In genomic region chr16:71722801-71723536, GRCh38 we compare ENCODE assay signal across 8 cellular contexts.
A peak's percentile ranks its signal among the peaks of the same experiment; 100 is the strongest.
DNase-seq lines count a peak whose midpoint lies in the region; ATAC-seq lines count a peak whose summit lies in the region.

No MANE protein-coding gene starts in this region.

- no peaks in the 10 kb centered on the region for H3K36me3 Mint-ChIP-seq in memory B cell

- peak overlapping the region; percentile 76 for H3K27ac ChIP-seq in effector memory CD4-positive, alpha-beta T cell (ENCODE audit: insufficient read depth, low read length, poor library complexity, severe bottlenecking)

- peaks cover 4% of the 10 kb centered on the region for H3K4me1 ChIP-seq in effector memory CD4-positive, alpha-beta T cell (ENCODE audit: control insufficient read depth, insufficient read depth, low read length, poor library complexity, severe bottlenecking)

- peak overlapping the region; percentile 70 for H3K4me3 ChIP-seq in effector memory CD4-positive, alpha-beta T cell (ENCODE audit: insufficient read depth, low read depth, low read length, poor library complexity, severe bottlenecking)

- H3K36me3 ChIP-seq in effector memory CD4-positive, alpha-beta T cell (ENCODE audit: control insufficient read depth, insufficient read depth, low read length), result no peaks in the 10 kb centered on the region

- H3K4me1 Mint-ChIP-seq in memory B cell, result peaks cover 31% of the 10 kb centered on the region

- H3K9me3 ChIP-seq in effector memory CD4-positive, alpha-beta T cell (ENCODE audit: control insufficient read depth, low read length), result no peaks in the 10 kb centered on the region

- peak overlapping the region; percentile 87 for H3K27ac Mint-ChIP-seq in memory B cell

- DNase-seq in AG08395 (ENCODE audit: low spot score) (peak; percentile 82), NCI-H526 treated with DMSO at 0.1 percent for 48 hours (lab: John Stamatoyannopoulos, UW) (peak; percentile 28), memory B cell (ENCODE audit: low spot score in 2 of 2) (peak; percentile 33 to 61)
- DNase-seq in activated CD8-positive, alpha-beta memory T cell treated with anti-CD3 and anti-CD28 coated beads for 24 hours, result peak; percentile 86
- peak; percentile 50 to 60 (median 53) for DNase-seq in effector memory CD4-positive, alpha-beta T cell
- DNase-seq in stimulated activated CD8-positive, alpha-beta memory T cell treated with anti-CD3 and anti-CD28 coated beads, Interleukin-12 subunit alpha, Interleukin-12 subunit beta, amount 100 ng/mL, for 4 hours (ENCODE audit: low read depth), result peak; percentile 41

- peak overlapping the region; percentile 92 for H3K4me3 Mint-ChIP-seq in memory B cell

- no peaks in the 10 kb centered on the region for H3K27me3 ChIP-seq in effector memory CD4-positive, alpha-beta T cell (replicated peaks; ENCODE audit: control insufficient read depth, insufficient read depth, low read length, poor library complexity, severe bottlenecking)

- peak; percentile 32 for ATAC-seq in GM18867 (IDR thresholded peaks at IDR 0.05; ENCODE audit: unreplicated experiment)
- ATAC-seq in HG03095 (IDR thresholded peaks at IDR 0.05; ENCODE audit: unreplicated experiment), result peak; percentile 24
- peak; percentile 14 for ATAC-seq in memory B cell (ENCODE audit: low read depth)

- H3K9me3 Mint-ChIP-seq in memory B cell, result no peaks in the 10 kb centered on the region

- H3K27me3 Mint-ChIP-seq in memory B cell, result no peaks in the 10 kb centered on the region

Comparison
In these comparisons a context has a peak if more than half of its experiments do, and no peak if none do; other contexts are left out.
1. Peak in every context shown above with its lines: DNase-seq, ATAC-seq, H3K4me3 ChIP-seq and H3K27ac ChIP-seq.
2. DNase-seq: peak in every context shown above with its lines; median percentile 86 in activated CD8-positive, alpha-beta memory T cell treated with anti-CD3 and anti-CD28 coated beads for 24 hours; 82 in AG08395; 53 in effector memory CD4-positive, alpha-beta T cell; 47 in memory B cell; 41 in stimulated activated CD8-positive, alpha-beta memory T cell treated with anti-CD3 and anti-CD28 coated beads, Interleukin-12 subunit alpha, Interleukin-12 subunit beta, amount 100 ng/mL, for 4 hours; 28 in NCI-H526 treated with DMSO at 0.1 percent for 48 hours.